17 cellular contexts compared by ENCODE assay signal in the genomic region with DNA sequence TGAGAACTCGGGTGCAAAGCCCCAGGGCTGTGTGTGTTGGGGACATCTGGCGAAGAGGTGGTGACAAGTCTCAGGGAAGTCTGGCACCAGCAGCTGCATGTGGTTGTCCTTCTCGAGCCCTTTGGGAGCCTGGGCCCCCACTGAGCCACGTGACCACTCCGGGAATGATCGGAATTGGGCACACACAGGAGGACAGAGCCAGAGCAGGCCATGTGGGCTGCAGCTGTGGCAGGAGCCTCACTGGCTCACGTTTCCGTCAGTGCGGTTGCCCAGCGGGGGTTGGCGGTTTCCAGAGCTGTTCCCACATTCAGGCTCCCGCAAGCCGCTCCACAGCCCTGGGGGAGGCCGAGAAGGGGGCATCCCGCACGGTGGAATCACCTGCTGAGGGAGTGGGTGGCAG. TPM values are rescaled to one million over a fixed set of nuclear protein-coding genes. Genes with fewer than 3 reads are reported as not detected.
DNase-seq lines count a peak whose midpoint lies in the region; ATAC-seq and TF ChIP-seq lines count a peak whose summit lies in the region.
"Had no signal": no experiment of that assay in that cellular context is flagged by ENCODE, and none has a peak within 500 bp of the region (broad histone marks: within the 10 kb centered on the region; RNA-seq: fewer than 3 reads in every experiment).

No MANE protein-coding gene starts in this region.

- no peak overlapping the region for H2AK5ac ChIP-seq in mesendoderm (ENCODE audit: low read length)

- TF ChIP-seq CTCF in cardiac muscle cell (IDR thresholded peaks at IDR 0.05; ENCODE audit: low read depth, low read length) (no peak), gastrocnemius medialis (IDR thresholded peaks at IDR 0.05 in 4 of 5, conservative IDR thresholded peaks at IDR 0.05 in 1 of 5) (no peak)

- H3K4me2 ChIP-seq in mesendoderm (ENCODE audit: low read length), result no peak overlapping the region

- no peak overlapping the region for H2BK15ac ChIP-seq in mesendoderm (replicated peaks; ENCODE audit: low read depth)

- no peaks in the 10 kb centered on the region for H3K79me2 ChIP-seq in mesendoderm (ENCODE audit: control insufficient read depth, insufficient read depth, low read length)

- H3K79me1 ChIP-seq in mesendoderm (ENCODE audit: low read length), result no peaks in the 10 kb centered on the region

- no peak overlapping the region for H3K18ac ChIP-seq in mesendoderm (ENCODE audit: low read length)

- H3K9me3 ChIP-seq in cardiac muscle cell (ENCODE audit: low read depth), result no peaks in the 10 kb centered on the region
- no peaks in the 10 kb centered on the region for H3K9me3 ChIP-seq in gastrocnemius medialis
- no peaks in the 10 kb centered on the region for H3K9me3 ChIP-seq in effector memory CD4-positive, alpha-beta T cell (ENCODE audit: control insufficient read depth, low read length)
- H3K9me3 ChIP-seq: gastroesophageal sphincter had no signal

- no peak overlapping the region for H2BK120ac ChIP-seq in mesendoderm (ENCODE audit: low read depth, low read length)

- H4K8ac ChIP-seq in mesendoderm (ENCODE audit: low read depth, low read length), result no peak overlapping the region

- H3K4me1 ChIP-seq in cardiac muscle cell (ENCODE audit: low read depth) (peaks cover 5% of the 10 kb centered on the region), gastrocnemius medialis (peaks cover 15 to 17% of the 10 kb centered on the region in 2 donors), mesendoderm (ENCODE audit: control insufficient read depth, low read depth, low read length) (peaks cover 7% of the 10 kb centered on the region)
- H3K4me1 ChIP-seq in effector memory CD4-positive, alpha-beta T cell (ENCODE audit: control insufficient read depth, insufficient read depth, low read length, poor library complexity, severe bottlenecking), result peaks cover 9% of the 10 kb centered on the region
- H3K4me1 ChIP-seq: gastroesophageal sphincter had no signal

- H3K4me3 ChIP-seq in cardiac muscle cell (no peak overlapping the region), gastrocnemius medialis (no peak overlapping the region), mesendoderm (ENCODE audit: low read length) (no peak overlapping the region)
- no peak overlapping the region for H3K4me3 ChIP-seq in effector memory CD4-positive, alpha-beta T cell (ENCODE audit: insufficient read depth, low read depth, low read length, poor library complexity, severe bottlenecking)
- H3K4me3 ChIP-seq: gastroesophageal sphincter had no signal

- H3K56ac ChIP-seq in mesendoderm (ENCODE audit: low read length), result no peak overlapping the region

- H3K36me3 ChIP-seq in cardiac muscle cell (peaks cover 45% of the 10 kb centered on the region), gastrocnemius medialis (peaks cover 0 to 76% of the 10 kb centered on the region in 2 donors), mesendoderm (ENCODE audit: control insufficient read depth, insufficient read depth, low read length) (peaks cover 15% of the 10 kb centered on the region)
- peaks cover 46% of the 10 kb centered on the region for H3K36me3 ChIP-seq in effector memory CD4-positive, alpha-beta T cell (ENCODE audit: control insufficient read depth, insufficient read depth, low read length)

- in situ Hi-C loops in gastrocnemius medialis (cut with MboI; ENCODE audit: low sequenced_read_pairs in 4 of 4), result no loop called here

- peak; percentile 50 to 62 for ATAC-seq in gastrocnemius medialis
- ATAC-seq in GM21526 (IDR thresholded peaks at IDR 0.05; ENCODE audit: low FRiP score, unreplicated experiment), result no peak
- ATAC-seq: gastroesophageal sphincter, Panc1, T-helper 17 cell had no signal

- H2BK5ac ChIP-seq in mesendoderm (ENCODE audit: low read length), result no peak overlapping the region

- intact Hi-C loops in gastrocnemius medialis (cut with DNase I; ENCODE audit: low total_unique reads), result no loop called here

- H3K4ac ChIP-seq in mesendoderm (ENCODE audit: low read depth, low read length), result no peak overlapping the region

- DNase-seq in EL, result peak; percentile 96
- peak in 1 of 2 donors; percentile 32 for DNase-seq in cardiac muscle cell (ENCODE audit: low read depth in 1 of 2, low spot score in 1 of 2)
- DNase-seq in gastrocnemius medialis, result peak; percentile 21 to 54
- DNase-seq in activated CD4-positive, alpha-beta T cell treated with anti-CD3 and anti-CD28 coated beads, Interleukin-2, amount 50 U/mL, for 1 hour, result no peak
- no peak for DNase-seq in effector memory CD4-positive, alpha-beta T cell
- no peak for DNase-seq in mesendoderm
- DNase-seq: activated CD4-positive, CD25-positive, alpha-beta regulatory T cell treated with anti-CD3 and anti-CD28 coated beads, Interleukin-2, amount 50 U/mL, for 72 hours; CD4-positive, alpha-beta T cell; NCI-H2029; NCI-H69; retina; stimulated activated CD4-positive, alpha-beta T cell treated with anti-CD3 and anti-CD28 coated beads, Interleukin-4, amount 100 ng/mL, for 1 hour; T-helper 17 cell had no signal

- H3K27me3 ChIP-seq in cardiac muscle cell, result no peaks in the 10 kb centered on the region
- H3K27me3 ChIP-seq in gastrocnemius medialis, result no peaks in the 10 kb centered on the region
- H3K27me3 ChIP-seq in effector memory CD4-positive, alpha-beta T cell (replicated peaks; ENCODE audit: control insufficient read depth, insufficient read depth, low read length, poor library complexity, severe bottlenecking), result no peaks in the 10 kb centered on the region
- no peaks in the 10 kb centered on the region for H3K27me3 ChIP-seq in mesendoderm (ENCODE audit: insufficient read depth, low read length, poor library complexity)
- H3K27me3 ChIP-seq: gastroesophageal sphincter had no signal

- no peak for TF ChIP-seq POLR2A in gastrocnemius medialis (IDR thresholded peaks at IDR 0.05)

- no CpG with 5 or more reads among the region's 16 CpGs for WGBS in mesendoderm (ENCODE audit: extremely low coverage, insufficient coverage, low lambda C conversion rate)

- no peak overlapping the region for H4K5ac ChIP-seq in mesendoderm (ENCODE audit: low read length)

- no peak overlapping the region for H3K23ac ChIP-seq in mesendoderm (ENCODE audit: low read length)

- H3K9ac ChIP-seq in mesendoderm (ENCODE audit: low read length), result no peak overlapping the region

- H3K27ac ChIP-seq in angular gyrus (ENCODE audit: low read depth, low read length), result peak overlapping the region; percentile 11
- H3K27ac ChIP-seq in cardiac muscle cell, result peak overlapping the region; percentile 69
- H3K27ac ChIP-seq in gastrocnemius medialis, result peak overlapping the region in 3 of 4 donors; percentile 18 to 44 (median 43)
- no peak overlapping the region for H3K27ac ChIP-seq in effector memory CD4-positive, alpha-beta T cell (ENCODE audit: insufficient read depth, low read length, poor library complexity, severe bottlenecking)
- H3K27ac ChIP-seq in mesendoderm (ENCODE audit: low read depth, low read length), result no peak overlapping the region
- H3K27ac ChIP-seq: gastroesophageal sphincter had no signal

RNA-seq across cellular contexts. Expression of a gene that starts 6.8 kb away (rescaled TPM):
- 1.1 and 1.6 TPM in 2 replicates for total RNA-seq in cardiac muscle cell
- polyA plus RNA-seq in cardiac muscle cell, result 0.73 and 1.3 TPM in 2 replicates
- total RNA-seq in gastrocnemius medialis, result 1 to 10 TPM in 1 of 4 donors, under 1 TPM in 1, not detected in 2; 0.13 to 1.8 TPM
- 1.3 TPM for polyA plus RNA-seq in mesendoderm (2013, experiment 1 of 2)
- 1.4 TPM for polyA plus RNA-seq in mesendoderm (2013, experiment 2 of 2)

RNA-seq across cellular contexts. Expression of a gene that starts 24.2 kb away (rescaled TPM):
- total RNA-seq in cardiac muscle cell, result 83.5 and 99.5 TPM in 2 replicates
- polyA plus RNA-seq in cardiac muscle cell, result 81.5 and 84.0 TPM in 2 replicates
- 10 to 100 TPM; 48.1 to 55.3 (median 51.5) TPM for total RNA-seq in gastrocnemius medialis
- 58.4 TPM for polyA plus RNA-seq in mesendoderm (2013, experiment 1 of 2)
- 56.3 TPM for polyA plus RNA-seq in mesendoderm (2013, experiment 2 of 2)

Comparison
In these comparisons a context has a peak if more than half of its experiments do, and no peak if none do; other contexts are left out.
1. DNase-seq: peak in EL (single experiment) and gastrocnemius medialis (2 of 2); none in activated CD4-positive, alpha-beta T cell treated with anti-CD3 and anti-CD28 coated beads, Interleukin-2, amount 50 U/mL, for 1 hour (single experiment), effector memory CD4-positive, alpha-beta T cell (0 of 3) and mesendoderm (single experiment).
2. H3K27ac ChIP-seq: peak in angular gyrus (single experiment), cardiac muscle cell (single experiment) and gastrocnemius medialis (3 of 4); none in effector memory CD4-positive, alpha-beta T cell (single experiment) and mesendoderm (single experiment).